Comparison of ENCODE assay signal across 8 cellular contexts in genomic region chr11:58905716-58906547, GRCh38. TPM values are rescaled to one million over a fixed set of nuclear protein-coding genes. Genes with fewer than 3 reads are reported as not detected.
DNase-seq lines count a peak whose midpoint lies in the region; ATAC-seq and TF ChIP-seq lines count a peak whose summit lies in the region.

No MANE protein-coding gene starts in this region.

- H3K4me1 ChIP-seq in mesenchymal stem cell (ENCODE audit: control insufficient read depth, insufficient read depth, low read depth, low read length) = peaks cover 5% of the 10 kb centered on the region

- no peak overlapping the region for H4K91ac ChIP-seq in mesenchymal stem cell (ENCODE audit: low read length)

- DNase-seq in DMS 273 treated with DMSO at 0.1 percent for 48 hours (lab: John Stamatoyannopoulos, UW) (peak; percentile 51), NCI-H2227 (lab: John Stamatoyannopoulos, UW; ENCODE audit: unreplicated experiment) (peak; percentile 95), endothelial cell (ENCODE audit: low spot score) (peak; percentile 68), mesenchymal stem cell (peak; percentile 94), SHP77 (lab: John Stamatoyannopoulos, UW) (no peak), D341Med (ENCODE audit: low spot score) (no peak)
- no peak for DNase-seq in activated CD4-positive, CD25-positive, alpha-beta regulatory T cell (lab: John Stamatoyannopoulos, UW)

- H3K4me2 ChIP-seq in mesenchymal stem cell (ENCODE audit: low read length, poor library complexity, severe bottlenecking) = peak overlapping the region; percentile 73

- H2AFZ ChIP-seq in mesenchymal stem cell (ENCODE audit: low read depth, low read length) = no peak overlapping the region

- H2BK15ac ChIP-seq in mesenchymal stem cell (ENCODE audit: low read depth, poor library complexity, severe bottlenecking) = no peak overlapping the region

- no peaks in the 10 kb centered on the region for H3K9me3 Mint-ChIP-seq in endothelial cell (ENCODE audit: unreplicated experiment)

- no peak overlapping the region for H3K4ac ChIP-seq in mesenchymal stem cell (ENCODE audit: low read depth in 1 of 2, low read length in 2 of 2)

- no peak overlapping the region for H2BK12ac ChIP-seq in mesenchymal stem cell (ENCODE audit: low read length in 2 of 2)

- no peaks in the 10 kb centered on the region for H3K36me3 ChIP-seq in mesenchymal stem cell (ENCODE audit: control insufficient read depth in 1 of 2, insufficient read depth in 2 of 2, low read depth in 1 of 2, low read length in 2 of 2)

- no peaks in the 10 kb centered on the region for H3K9me3 ChIP-seq in mesenchymal stem cell (ENCODE audit: control insufficient read depth, low read length)

- no peaks in the 10 kb centered on the region for H3K27me3 ChIP-seq in mesenchymal stem cell (ENCODE audit: control insufficient read depth in 1 of 2, insufficient read depth in 1 of 2, low read length in 2 of 2)

- H3K18ac ChIP-seq in mesenchymal stem cell (ENCODE audit: low read depth in 1 of 2, low read length in 2 of 2) = no peak overlapping the region

- H3K36me3 Mint-ChIP-seq in endothelial cell (ENCODE audit: low read depth, unreplicated experiment) = no peaks in the 10 kb centered on the region

- peaks cover 5% of the 10 kb centered on the region for H3K4me1 Mint-ChIP-seq in endothelial cell (ENCODE audit: unreplicated experiment)

- peak overlapping the region; percentile 60 to 90 for H3K4me3 ChIP-seq in mesenchymal stem cell (ENCODE audit: insufficient read depth in 1 of 2, low read depth in 1 of 2, low read length in 2 of 2)

- no peak overlapping the region for H2BK120ac ChIP-seq in mesenchymal stem cell (ENCODE audit: low read depth, low read length)

- no peak for ATAC-seq in GM21723 (IDR thresholded peaks at IDR 0.05; ENCODE audit: unreplicated experiment)

- no peak overlapping the region for H3K14ac ChIP-seq in mesenchymal stem cell (ENCODE audit: low read length in 2 of 2)

- no peaks in the 10 kb centered on the region for H3K27me3 Mint-ChIP-seq in endothelial cell (ENCODE audit: unreplicated experiment)

- H3K4me3 Mint-ChIP-seq in endothelial cell (ENCODE audit: unreplicated experiment) = peak overlapping the region; percentile 61

- H3K27ac Mint-ChIP-seq in endothelial cell (ENCODE audit: unreplicated experiment) = no peak overlapping the region

- no peak overlapping the region for H2AK5ac ChIP-seq in mesenchymal stem cell (ENCODE audit: low read length, severe bottlenecking)

- no peak overlapping the region for H2BK5ac ChIP-seq in mesenchymal stem cell (ENCODE audit: low read depth, low read length, poor library complexity, severe bottlenecking)

- H3K23ac ChIP-seq in mesenchymal stem cell (ENCODE audit: low read length in 2 of 2) = no peak overlapping the region

- no peak overlapping the region for H4K8ac ChIP-seq in mesenchymal stem cell (ENCODE audit: low read length)

- peak overlapping the region; percentile 81 for H3K9ac ChIP-seq in mesenchymal stem cell (ENCODE audit: low read length)

- peaks cover 8% of the 10 kb centered on the region for H3K79me1 ChIP-seq in mesenchymal stem cell (replicated peaks; ENCODE audit: low read length, poor library complexity, severe bottlenecking)

- TF ChIP-seq CTCF in endothelial cell (IDR thresholded peaks at IDR 0.05; ENCODE audit: unreplicated experiment) = peak; percentile 44

- WGBS in mesenchymal stem cell = 13% methylated on average over 22 of the region's 34 CpGs

- no peak overlapping the region for H3K27ac ChIP-seq in mesenchymal stem cell (ENCODE audit: low read length, poor library complexity, severe bottlenecking)

RNA-seq across cellular contexts. Expression of gene GLYATL1, which starts 33.4 kb away (rescaled TPM):
- total RNA-seq in endothelial cell (ENCODE audit: unreplicated experiment) = 2.0 TPM
- not detected for polyA plus RNA-seq in mesenchymal stem cell (2013, experiment 1 of 2)
- 0.04 TPM for polyA plus RNA-seq in mesenchymal stem cell (2013, experiment 2 of 2)

Comparison
In these comparisons a context has a peak if more than half of its experiments do, and no peak if none do; other contexts are left out.
1. DNase-seq: peak in DMS 273 treated with DMSO at 0.1 percent for 48 hours (single experiment), NCI-H2227 (single experiment), endothelial cell (single experiment) and mesenchymal stem cell (single experiment); none in SHP77 (0 of 2), activated CD4-positive, CD25-positive, alpha-beta regulatory T cell (0 of 4) and D341Med (single experiment).